28 cellular contexts compared by ENCODE assay signal in the genomic region with DNA sequence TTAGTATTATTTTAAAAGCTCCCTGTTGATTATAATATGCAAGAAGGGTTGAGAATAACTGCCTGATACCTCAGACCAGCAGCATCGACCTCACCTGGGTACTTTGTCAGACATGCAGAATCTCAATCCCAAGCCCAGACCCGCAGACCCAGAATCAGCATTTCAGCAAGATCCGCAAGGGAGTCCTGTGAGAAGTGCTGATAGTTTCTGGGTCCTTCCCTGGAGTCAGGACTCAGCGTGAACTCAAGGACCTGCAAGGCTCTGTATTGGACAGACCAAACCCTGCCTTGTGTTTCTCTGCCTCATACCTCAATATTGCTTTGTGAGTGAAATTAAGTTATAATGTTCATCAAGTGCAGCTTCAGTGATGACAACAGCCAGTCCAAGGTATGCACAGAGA.
"Had no signal": no experiment of that assay in that cellular context is flagged by ENCODE, and none has a peak within 500 bp of the region (broad histone marks: within the 10 kb centered on the region; RNA-seq: fewer than 3 reads in every experiment).

No MANE protein-coding gene starts in this region.

- H3K79me2 ChIP-seq: parathyroid adenoma had no signal

- H3K36me3 ChIP-seq: neural progenitor cell, ovary, right lobe of liver, sigmoid colon, stomach, thoracic aorta, thyroid gland, tibial nerve, upper lobe of left lung, vagina had no signal

- H3K4me3 ChIP-seq: neural progenitor cell, ovary, psoas muscle, right lobe of liver, sigmoid colon, stomach, thoracic aorta, thyroid gland, tibial nerve, upper lobe of left lung, vagina had no signal

- ATAC-seq: psoas muscle; right cardiac atrium; right lobe of liver; stimulated activated effector memory CD8-positive, alpha-beta T cell treated with anti-CD3 and anti-CD28 coated beads, Interleukin-12 subunit alpha, Interleukin-12 subunit beta, amount 100 ng/mL, for 72 hours had no signal

- FAIRE-seq: small intestine, urothelium cell line had no signal

- H3K4me1 Mint-ChIP-seq: stimulated activated effector memory CD8-positive, alpha-beta T cell treated with anti-CD3 and anti-CD28 coated beads, Interleukin-12 subunit alpha, Interleukin-12 subunit beta, amount 100 ng/mL, for 72 hours had no signal

- H3K27ac ChIP-seq: neural progenitor cell, ovary, parathyroid adenoma, psoas muscle, right lobe of liver, sigmoid colon, stomach, thoracic aorta, thyroid gland, tibial nerve, upper lobe of left lung, vagina had no signal

- H2AFZ ChIP-seq: neural progenitor cell, parathyroid adenoma had no signal

- DNase-seq: occipital lobe; ovary; posterior cingulate gyrus; psoas muscle; right cardiac atrium; right lobe of liver; sigmoid colon; stimulated activated CD4-positive, alpha-beta T cell treated with anti-CD3 and anti-CD28 coated beads, Interleukin-15, amount 100 ng/mL, for 24 hours; stimulated activated CD4-positive, alpha-beta T cell treated with anti-CD3 and anti-CD28 coated beads, Interleukin-2, amount 100 ng/mL, for 24 hours; stimulated activated CD4-positive, alpha-beta T cell treated with anti-CD3 and anti-CD28 coated beads, Interleukin-2, amount 100 ng/mL, for 48 hours; stimulated activated CD4-positive, alpha-beta T cell treated with anti-CD3 and anti-CD28 coated beads, Interleukin-4, amount 100 ng/mL, for 24 hours; stimulated activated naive B cell treated with anti-CD40 and anti-IgM and Interleukin-4, amounts not matched to agents 10 μg/mL and 1 μg/mL and 100 μg/mL, for 72 hours; stimulated activated naive CD4-positive, alpha-beta T cell treated with Interleukin-2 at 50 U/mL for 16 hours; stomach; thyroid gland; trophoblast cell; upper lobe of left lung had no signal

- H3K9me3 ChIP-seq: psoas muscle, right lobe of liver, sigmoid colon, stomach, thoracic aorta, thyroid gland, tibial nerve, upper lobe of left lung, vagina had no signal

- H3K27ac Mint-ChIP-seq: nephron; neural progenitor cell; progenitor cell of endocrine pancreas; stimulated activated effector memory CD8-positive, alpha-beta T cell treated with anti-CD3 and anti-CD28 coated beads, Interleukin-12 subunit alpha, Interleukin-12 subunit beta, amount 100 ng/mL, for 72 hours; stimulated activated naive B cell treated with anti-CD40 and anti-IgM and Interleukin-4, amounts not matched to agents 10 μg/mL and 1 μg/mL and 100 μg/mL, for 72 hours; stimulated activated naive CD8-positive, alpha-beta T cell treated with anti-CD3 and anti-CD28 coated beads, Interleukin-15, Interleukin-2, amounts not matched to agents 100 ng/mL and 50 ng/mL, for 24 hours had no signal

- H3K4me1 ChIP-seq: parathyroid adenoma, psoas muscle, right lobe of liver, sigmoid colon, stomach, thyroid gland, tibial nerve, upper lobe of left lung, vagina had no signal

- H3K4me2 ChIP-seq: neural progenitor cell had no signal

- H3K9me3 Mint-ChIP-seq: nephron; neural progenitor cell; stimulated activated effector memory CD8-positive, alpha-beta T cell treated with anti-CD3 and anti-CD28 coated beads, Interleukin-12 subunit alpha, Interleukin-12 subunit beta, amount 100 ng/mL, for 72 hours; stimulated activated naive B cell treated with anti-CD40 and anti-IgM and Interleukin-4, amounts not matched to agents 10 μg/mL and 1 μg/mL and 100 μg/mL, for 72 hours; stimulated activated naive CD8-positive, alpha-beta T cell treated with anti-CD3 and anti-CD28 coated beads, Interleukin-15, Interleukin-2, amounts not matched to agents 100 ng/mL and 50 ng/mL, for 24 hours had no signal

- H3K4me3 Mint-ChIP-seq: nephron; neural progenitor cell; stimulated activated effector memory CD8-positive, alpha-beta T cell treated with anti-CD3 and anti-CD28 coated beads, Interleukin-12 subunit alpha, Interleukin-12 subunit beta, amount 100 ng/mL, for 72 hours; stimulated activated naive CD8-positive, alpha-beta T cell treated with anti-CD3 and anti-CD28 coated beads, Interleukin-15, Interleukin-2, amounts not matched to agents 100 ng/mL and 50 ng/mL, for 24 hours had no signal

- H3K9ac ChIP-seq: neural progenitor cell, parathyroid adenoma had no signal

- H3K36me3 Mint-ChIP-seq: neural progenitor cell; stimulated activated effector memory CD8-positive, alpha-beta T cell treated with anti-CD3 and anti-CD28 coated beads, Interleukin-12 subunit alpha, Interleukin-12 subunit beta, amount 100 ng/mL, for 72 hours; stimulated activated naive B cell treated with anti-CD40 and anti-IgM and Interleukin-4, amounts not matched to agents 10 μg/mL and 1 μg/mL and 100 μg/mL, for 72 hours had no signal

- H3K27me3 ChIP-seq: neural progenitor cell, ovary, right lobe of liver, sigmoid colon, stomach, thyroid gland, tibial nerve, upper lobe of left lung, vagina had no signal
